In genomic region chr19:4815426-4816387, GRCh38 we compare ENCODE assay signal across 1 cellular context.
TF ChIP-seq lines count a peak whose summit lies in the region.

No MANE protein-coding gene starts in this region.

TF ChIP-seq in HepG2, 621 proteins besides CTCF, POLR2A, EP300 and RAD21 (continued from another document):
- no peak for TF ChIP-seq ZMAT5 (CRISPR knock-in tag; IDR thresholded peaks at IDR 0.05; ENCODE audit: borderline replicate concordance, low read depth)
- no peak for TF ChIP-seq LRRFIP1 (CRISPR knock-in tag; conservative IDR thresholded peaks at IDR 0.05)
- TF ChIP-seq, protein P1, sequence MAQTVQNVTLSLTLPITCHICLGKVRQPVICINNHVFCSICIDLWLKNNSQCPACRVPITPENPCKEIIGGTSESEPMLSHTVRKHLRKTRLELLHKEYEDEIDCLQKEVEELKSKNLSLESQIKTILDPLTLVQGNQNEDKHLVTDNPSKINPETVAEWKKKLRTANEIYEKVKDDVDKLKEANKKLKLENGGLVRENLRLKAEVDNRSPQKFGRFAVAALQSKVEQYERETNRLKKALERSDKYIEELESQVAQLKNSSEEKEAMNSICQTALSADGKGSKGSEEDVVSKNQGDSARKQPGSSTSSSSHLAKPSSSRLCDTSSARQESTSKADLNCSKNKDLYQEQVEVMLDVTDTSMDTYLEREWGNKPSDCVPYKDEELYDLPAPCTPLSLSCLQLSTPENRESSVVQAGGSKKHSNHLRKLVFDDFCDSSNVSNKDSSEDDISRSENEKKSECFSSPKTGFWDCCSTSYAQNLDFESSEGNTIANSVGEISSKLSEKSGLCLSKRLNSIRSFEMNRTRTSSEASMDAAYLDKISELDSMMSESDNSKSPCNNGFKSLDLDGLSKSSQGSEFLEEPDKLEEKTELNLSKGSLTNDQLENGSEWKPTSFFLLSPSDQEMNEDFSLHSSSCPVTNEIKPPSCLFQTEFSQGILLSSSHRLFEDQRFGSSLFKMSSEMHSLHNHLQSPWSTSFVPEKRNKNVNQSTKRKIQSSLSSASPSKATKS (CRISPR knock-in tag; IDR thresholded peaks at IDR 0.05), result no peak
- no peak for TF ChIP-seq ZNF672 (CRISPR knock-in tag; IDR thresholded peaks at IDR 0.05)
- TF ChIP-seq ZNF512 (CRISPR knock-in tag; IDR thresholded peaks at IDR 0.05), result no peak
- TF ChIP-seq ZNF709 (CRISPR knock-in tag; IDR thresholded peaks at IDR 0.05), result no peak
- peak; percentile 20; the same call in 1 of the 2 replicates for TF ChIP-seq ATF2 (CRISPR knock-in tag; IDR thresholded peaks at IDR 0.05)
- TF ChIP-seq ZNF3 (CRISPR knock-in tag; IDR thresholded peaks at IDR 0.05), result no peak
- peak; percentile 73 for TF ChIP-seq ZNF574 (CRISPR knock-in tag; IDR thresholded peaks at IDR 0.05)
- no peak for TF ChIP-seq ZNF501 (CRISPR knock-in tag; IDR thresholded peaks at IDR 0.05)
- peak; percentile 91 for TF ChIP-seq GABPB1 (CRISPR knock-in tag; IDR thresholded peaks at IDR 0.05)
- no peak for TF ChIP-seq TEF (CRISPR knock-in tag; IDR thresholded peaks at IDR 0.05)
- TF ChIP-seq SP1 (IDR thresholded peaks at IDR 0.05), result no peak
- no peak for TF ChIP-seq SP1 (CRISPR knock-in tag; IDR thresholded peaks at IDR 0.05)
- TF ChIP-seq GABPA (IDR thresholded peaks at IDR 0.05; ENCODE audit: low read depth, low read length), result peak; percentile 66
- TF ChIP-seq GABPA (CRISPR knock-in tag; IDR thresholded peaks at IDR 0.05; ENCODE audit: low read depth), result peak; percentile 93
- no peak for TF ChIP-seq PBX3 (CRISPR knock-in tag; IDR thresholded peaks at IDR 0.05; ENCODE audit: borderline replicate concordance)
- no peak for TF ChIP-seq POLR2AphosphoS2 (IDR thresholded peaks at IDR 0.05; ENCODE audit: low read depth, low read length)
- no peak for TF ChIP-seq ZZZ3 (CRISPR knock-in tag; IDR thresholded peaks at IDR 0.05; ENCODE audit: borderline replicate concordance)
- 0 out of 2 replicates have a peak, but pooled peaks have one; percentile 46 for TF ChIP-seq HOXA5 (CRISPR knock-in tag; IDR thresholded peaks at IDR 0.05)
- TF ChIP-seq FOSL2 (CRISPR knock-in tag; IDR thresholded peaks at IDR 0.05), result peak; percentile 13; the same call in 1 of the 2 replicates
- TF ChIP-seq RAD51 (IDR thresholded peaks at IDR 0.05; ENCODE audit: borderline replicate concordance), result peak; percentile 78
- no peak for TF ChIP-seq CCAR2 (optimal IDR thresholded peaks at IDR 0.05; ENCODE audit: low read depth, low read length)
- TF ChIP-seq ZNF598 (CRISPR knock-in tag; IDR thresholded peaks at IDR 0.05; ENCODE audit: borderline replicate concordance), result no peak
